Comparison of ENCODE assay signal across 1 cellular context in genomic region chr2:221514305-221515040, GRCh38.
A peak's percentile ranks its signal among the peaks of the same experiment; 100 is the strongest.
TF ChIP-seq lines count a peak whose summit lies in the region.

No MANE protein-coding gene starts in this region.

TF ChIP-seq in HepG2, 621 proteins besides CTCF, POLR2A, EP300 and RAD21:
- peak; percentile 41; the same call in 1 of the 2 replicates for TF ChIP-seq CREB1 (IDR thresholded peaks at IDR 0.05)
- no peak for TF ChIP-seq CREB1 (CRISPR knock-in tag; IDR thresholded peaks at IDR 0.05)
- no peak for TF ChIP-seq ZNF781 (CRISPR knock-in tag; IDR thresholded peaks at IDR 0.05; ENCODE audit: borderline replicate concordance, not compliant biosample characterization)
